Comparison of ENCODE assay signal across 19 cellular contexts in the genomic region with DNA sequence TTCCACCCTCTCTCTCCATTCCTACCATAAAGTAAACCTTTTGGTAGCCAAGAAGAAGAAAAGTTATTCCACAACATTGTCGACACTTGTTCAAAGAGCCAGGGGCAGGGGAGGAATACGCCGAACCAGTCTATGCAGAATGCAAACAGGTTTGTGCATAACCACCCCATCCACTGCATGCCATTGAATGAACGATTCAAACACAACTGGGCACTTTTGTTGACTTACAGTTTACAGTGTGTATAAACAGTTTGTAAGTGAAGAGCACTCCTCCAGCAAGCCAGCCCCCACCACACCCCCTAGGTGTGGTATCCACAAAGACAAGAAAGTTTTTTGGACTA. TPM values are rescaled to one million over a fixed set of nuclear protein-coding genes. Genes with fewer than 3 reads are reported as not detected.
DNase-seq lines count a peak whose midpoint lies in the region; ATAC-seq and TF ChIP-seq lines count a peak whose summit lies in the region.
"Had no signal": no experiment of that assay in that cellular context is flagged by ENCODE, and none has a peak within 500 bp of the region (broad histone marks: within the 10 kb centered on the region; RNA-seq: fewer than 3 reads in every experiment).

No MANE protein-coding gene starts in this region.

- H3K9me3 ChIP-seq in mammary epithelial cell (replicated peaks; ENCODE audit: insufficient read depth, low read length) (no peaks in the 10 kb centered on the region), esophagus squamous epithelium (no peaks in the 10 kb centered on the region), upper lobe of right lung (no peaks in the 10 kb centered on the region), A673 (ENCODE audit: low read depth, low read length, poor library complexity, severe bottlenecking) (no peaks in the 10 kb centered on the region)

- H2AFZ ChIP-seq in mammary epithelial cell (ENCODE audit: low read depth, low read length) = no peak overlapping the region

- POLR2A ChIA-PET in A673 (lab: Charles Lee; ENCODE audit: low non-redundant PET) = no interaction called here

- H4K20me1 ChIP-seq in mammary epithelial cell (ENCODE audit: insufficient read depth, low read length) = no peaks in the 10 kb centered on the region
- H4K20me1 ChIP-seq: BLaER1 had no signal

- H3K27ac ChIP-seq in mammary epithelial cell (ENCODE audit: insufficient read depth, low read depth, low read length) = no peak overlapping the region
- peak overlapping the region in 3 of 4 donors; percentile 34 to 54 (median 51) for H3K27ac ChIP-seq in esophagus squamous epithelium
- H3K27ac ChIP-seq in upper lobe of right lung = no peak overlapping the region
- H3K27ac ChIP-seq in A673 (ENCODE audit: low read depth, low read length, poor library complexity, severe bottlenecking) = no peak overlapping the region
- H3K27ac ChIP-seq: 22Rv1, BLaER1 had no signal

- DNase-seq in T47D (ENCODE audit: low read depth in 1 of 2, low spot score in 1 of 2) (peak; percentile 33 to 88), mammary epithelial cell (no peak), esophagus squamous epithelium (lab: John Stamatoyannopoulos, UW) (no peak), mesenteric fat pad (ENCODE audit: low spot score) (peak; percentile 18), upper lobe of right lung (no peak), A673 (ENCODE audit: low spot score) (no peak)
- DNase-seq in activated T-cell treated with anti-CD3 and anti-CD28 coated beads, Interleukin-2, amount 50 U/mL, for 48 hours = no peak
- DNase-seq: AML-193, Calu3, DMS 273 treated with DMSO at 0.1 percent for 48 hours, DMS79, HCEC 1CT, HFFc6 had no signal

- CTCF ChIA-PET in mammary epithelial cell (lab: Charles Lee; ENCODE audit: low non-redundant PET) = no interaction called here
- CTCF ChIA-PET in A673 (lab: Charles Lee) = no interaction called here

- H3K36me3 ChIP-seq in mammary epithelial cell (ENCODE audit: insufficient read depth, low read length) = no peaks in the 10 kb centered on the region
- no peaks in the 10 kb centered on the region for H3K36me3 ChIP-seq in esophagus squamous epithelium
- H3K36me3 ChIP-seq in upper lobe of right lung = no peaks in the 10 kb centered on the region
- H3K36me3 ChIP-seq in A673 (ENCODE audit: insufficient read depth, low read length, poor library complexity, severe bottlenecking) = no peaks in the 10 kb centered on the region
- H3K36me3 ChIP-seq: BLaER1 had no signal

- H3K4me1 ChIP-seq in mammary epithelial cell (ENCODE audit: insufficient read depth, low read length) (peaks cover 7% of the 10 kb centered on the region), esophagus squamous epithelium (peaks cover 11 to 34% (median 15%) of the 10 kb centered on the region in 3 donors), upper lobe of right lung (no peaks in the 10 kb centered on the region), A673 (ENCODE audit: insufficient read depth, low read length, poor library complexity, severe bottlenecking) (peaks cover 16% of the 10 kb centered on the region)

- ATAC-seq in upper lobe of right lung (peak; percentile 65), HG03280 (IDR thresholded peaks at IDR 0.05; ENCODE audit: unreplicated experiment) (no peak)
- ATAC-seq: GM12878, HepG2 had no signal

- TF ChIP-seq CTCF in mammary epithelial cell (conservative IDR thresholded peaks at IDR 0.05 in 1 of 2, IDR thresholded peaks at IDR 0.05 in 1 of 2; ENCODE audit: extremely low read depth in 1 of 2, insufficient read depth in 1 of 2, low read depth in 1 of 2, low read length in 2 of 2) (no peak), esophagus squamous epithelium (IDR thresholded peaks at IDR 0.05) (no peak), upper lobe of right lung (IDR thresholded peaks at IDR 0.05) (no peak), A673 (conservative IDR thresholded peaks at IDR 0.05; ENCODE audit: low read depth, low read length) (no peak)

- intact Hi-C loops in mammary epithelial cell (cut with micrococcal nuclease) = no loop called here
- intact Hi-C loops in esophagus squamous epithelium (cut with DNase I) = loop anchor here (5.0 kb wide), 1 partner anchor 387 kb away; no protein-coding TSS in a partner anchor
- intact Hi-C loops in upper lobe of right lung (cut with DNase I) = no loop called here
- intact Hi-C loops in A673 (cut with micrococcal nuclease; ENCODE audit: unreplicated experiment) = no loop called here

- H3K79me2 ChIP-seq in mammary epithelial cell (ENCODE audit: insufficient read depth, low read length) = no peaks in the 10 kb centered on the region

- dilution Hi-C loops in mammary epithelial cell (cut with HindIII; ENCODE audit: low sequenced_read_pairs) = no loop called here

- TF ChIP-seq POLR2A in esophagus squamous epithelium (IDR thresholded peaks at IDR 0.05) = no peak

- WGBS in mammary epithelial cell (ENCODE audit: low coverage, missing lambda C conversion rate) = 0% methylated on average over 4 of the region's 4 CpGs
- WGBS in esophagus squamous epithelium, 2 donors = 33 to 58% methylated on average over 3 to 4 of the region's 4 CpGs

- H3K4me2 ChIP-seq in mammary epithelial cell (ENCODE audit: insufficient read depth, low read depth, low read length) = no peak overlapping the region
- H3K4me2 ChIP-seq: BLaER1 had no signal

- H3K27me3 ChIP-seq in mammary epithelial cell (ENCODE audit: insufficient read depth, low read length) = no peaks in the 10 kb centered on the region
- H3K27me3 ChIP-seq in esophagus squamous epithelium = no peaks in the 10 kb centered on the region
- H3K27me3 ChIP-seq in upper lobe of right lung = no peaks in the 10 kb centered on the region
- H3K27me3 ChIP-seq in A673 (replicated peaks; ENCODE audit: insufficient read depth, low read depth, low read length, poor library complexity) = no peaks in the 10 kb centered on the region
- H3K27me3 ChIP-seq: BLaER1 had no signal

- in situ Hi-C loops in T47D (cut with HindIII; ENCODE audit: low pct_unique_long_range_greater_than_20kb, low sequenced_read_pairs) = no loop called here
- in situ Hi-C loops in mammary epithelial cell (cut with MboI; ENCODE audit: low sequenced_read_pairs in 2 of 2) = no loop called here

- no TSS peak for BruUV-seq in mammary epithelial cell (replicated peaks; lab: Mats Ljungman, UMichigan)
- no TSS peak for BruUV-seq in A673 (replicated peaks; lab: Mats Ljungman, UMichigan)

- no peak overlapping the region for H3K9ac ChIP-seq in mammary epithelial cell (ENCODE audit: insufficient read depth, low read length)
- H3K9ac ChIP-seq: BLaER1 had no signal

- H3K4me3 ChIP-seq in mammary epithelial cell (replicated peaks in 1 of 3; ENCODE audit: insufficient read depth in 1 of 3, low read depth in 2 of 3, low read length in 3 of 3) = no peak overlapping the region
- no peak overlapping the region for H3K4me3 ChIP-seq in esophagus squamous epithelium
- H3K4me3 ChIP-seq in upper lobe of right lung = no peak overlapping the region
- H3K4me3 ChIP-seq in A673 (ENCODE audit: low read depth, low read length, poor library complexity, severe bottlenecking) = no peak overlapping the region
- H3K4me3 ChIP-seq: BLaER1, GM12878 had no signal

RNA-seq across cellular contexts. Expression of gene S1PR3, which starts 6.8 kb away (rescaled TPM):
- total RNA-seq in mammary epithelial cell (1 to 10 TPM; 2.5 to 6.0 TPM), esophagus squamous epithelium (10 to 100 TPM in 1 of 4 donors, 1 to 10 TPM in 3; 1.3 to 14.3 (median 6.8) TPM), mesenteric fat pad (13.9 TPM), upper lobe of right lung (10.2 TPM), A673 (2021) (42.9 and 50.9 TPM in 2 replicates)
- polyA plus RNA-seq in mammary epithelial cell = 7.6 TPM
- 10.3 TPM for polyA minus RNA-seq in mammary epithelial cell
- total RNA-seq: G401 had no signal
- polyA plus RNA-seq: HepG2 had no signal

Comparison
In these comparisons a context has a peak if more than half of its experiments do, and no peak if none do; other contexts are left out.
1. DNase-seq: peak in T47D (2 of 2) and mesenteric fat pad (single experiment); none in mammary epithelial cell (single experiment), esophagus squamous epithelium (single experiment), upper lobe of right lung (single experiment), activated T-cell treated with anti-CD3 and anti-CD28 coated beads, Interleukin-2, amount 50 U/mL, for 48 hours (0 of 2) and A673 (single experiment).
2. H3K27ac ChIP-seq: peak in esophagus squamous epithelium (3 of 4); none in mammary epithelial cell (single experiment), upper lobe of right lung (single experiment) and A673 (single experiment).